ENCODE assay signal across 9 cellular contexts in the genomic region with DNA sequence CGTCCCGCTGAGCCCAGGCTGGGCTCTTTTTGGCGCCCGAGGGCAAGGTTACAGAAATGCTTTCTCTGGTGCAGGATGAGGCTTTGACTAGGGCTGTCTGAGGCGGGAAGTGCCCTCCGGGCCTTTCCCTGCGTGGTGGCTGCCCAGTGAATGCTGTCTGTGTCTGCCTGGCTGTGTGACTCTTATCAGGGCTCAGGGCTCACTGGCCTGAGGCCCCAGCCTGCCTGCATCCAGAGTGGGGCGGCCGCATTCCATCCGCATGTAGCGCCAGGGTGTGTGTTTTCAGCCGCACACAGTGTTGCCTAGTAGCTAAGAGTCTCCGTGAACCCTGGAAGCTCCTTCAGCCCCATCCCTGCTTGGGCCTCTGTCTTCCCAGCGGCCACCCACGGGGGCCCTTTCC. TPM values are rescaled to one million over a fixed set of nuclear protein-coding genes. Genes with fewer than 3 reads are reported as not detected.
DNase-seq lines count a peak whose midpoint lies in the region; ATAC-seq and TF ChIP-seq lines count a peak whose summit lies in the region.
"Had no signal": no experiment of that assay in that cellular context is flagged by ENCODE, and none has a peak within 500 bp of the region (broad histone marks: within the 10 kb centered on the region; RNA-seq: fewer than 3 reads in every experiment).

No MANE protein-coding gene starts in this region.

- CTCF ChIA-PET in activated CD4-positive, alpha-beta T cell treated with anti-CD3 and anti-CD28 coated beads for 36 hours (lab: Charles Lee): interaction anchor here (0.6 to 1.1 kb wide), 2 partner anchors 256 to 1484 kb away, joined by 3 to 4 read pairs; partner anchors contain the start of gene MORN1

- intact Hi-C loops in activated CD4-positive, alpha-beta T cell treated with anti-CD3 and anti-CD28 coated beads for 36 hours (cut with DNase I, micrococcal nuclease): no loop called here

- H2AFZ ChIP-seq in smooth muscle cell (ENCODE audit: low read depth): no peak overlapping the region

- peak overlapping the region; percentile 100 for H3K27ac ChIP-seq in smooth muscle cell (ENCODE audit: low read depth)

- H3K9me3 Mint-ChIP-seq in brain: peaks cover 0 to 2% (median 0%) of the 10 kb centered on the region in 5 experiments
- no peaks in the 10 kb centered on the region for H3K9me3 Mint-ChIP-seq in activated CD4-positive, alpha-beta T cell treated with anti-CD3 and anti-CD28 coated beads for 36 hours (ENCODE audit: low read depth)

- no peaks in the 10 kb centered on the region for H3K79me2 ChIP-seq in smooth muscle cell (ENCODE audit: low read depth)

- no peak for ATAC-seq in GM18498 (IDR thresholded peaks at IDR 0.05; ENCODE audit: unreplicated experiment)
- ATAC-seq in activated CD4-positive, alpha-beta T cell treated with anti-CD3 and anti-CD28 coated beads for 36 hours: no peak

- H3K27me3 ChIP-seq in smooth muscle cell (ENCODE audit: low read depth): no peaks in the 10 kb centered on the region

- peak overlapping the region; percentile 79 for H3K4me2 ChIP-seq in smooth muscle cell

- H3K27ac Mint-ChIP-seq in brain: peak overlapping the region; percentile 75 to 95 (median 93)
- H3K27ac Mint-ChIP-seq in activated CD4-positive, alpha-beta T cell treated with anti-CD3 and anti-CD28 coated beads for 36 hours: no peak overlapping the region

- TF ChIP-seq CTCF in brain (conservative IDR thresholded peaks at IDR 0.05): no peak
- no peak for TF ChIP-seq CTCF in smooth muscle cell (IDR thresholded peaks at IDR 0.05; ENCODE audit: borderline replicate concordance, insufficient read depth, poor library complexity, severe bottlenecking)

- 4% methylated on average over 15 of the region's 15 CpGs for WGBS in smooth muscle cell (ENCODE audit: low lambda C conversion rate)

- H3F3A ChIP-seq in smooth muscle cell (ENCODE audit: low read depth): peaks cover 19% of the 10 kb centered on the region

- H4K20me1 ChIP-seq in smooth muscle cell (ENCODE audit: low read depth): no peaks in the 10 kb centered on the region

- peak overlapping the region; percentile 32 to 59 (median 46) for H3K4me3 Mint-ChIP-seq in brain
- no peak overlapping the region for H3K4me3 Mint-ChIP-seq in activated CD4-positive, alpha-beta T cell treated with anti-CD3 and anti-CD28 coated beads for 36 hours

- POLR2A ChIA-PET in activated CD4-positive, alpha-beta T cell treated with anti-CD3 and anti-CD28 coated beads for 36 hours (lab: Charles Lee): no interaction called here

- no peaks in the 10 kb centered on the region for H3K36me3 Mint-ChIP-seq in brain
- H3K36me3 Mint-ChIP-seq in activated CD4-positive, alpha-beta T cell treated with anti-CD3 and anti-CD28 coated beads for 36 hours (ENCODE audit: low read depth): no peaks in the 10 kb centered on the region

- peak overlapping the region; percentile 94 for H3K9ac ChIP-seq in smooth muscle cell (ENCODE audit: low read depth)

- DNase-seq in GM04504 (ENCODE audit: low read depth): peak; percentile 39
- peak; percentile 84 for DNase-seq in iris pigment epithelial cell (ENCODE audit: low read depth)
- DNase-seq in smooth muscle cell (lab: John Stamatoyannopoulos, UW; ENCODE audit: unreplicated experiment): peak; percentile 79
- no peak for DNase-seq in NCI-H1105 (lab: John Stamatoyannopoulos, UW)
- DNase-seq in GDM1 (lab: John Stamatoyannopoulos, UW): no peak
- DNase-seq in activated CD4-positive, alpha-beta T cell treated with anti-CD3 and anti-CD28 coated beads for 36 hours: no peak
- DNase-seq: hippocampal formation had no signal

- peaks cover 91% of the 10 kb centered on the region for H3K4me1 Mint-ChIP-seq in brain
- H3K4me1 Mint-ChIP-seq in activated CD4-positive, alpha-beta T cell treated with anti-CD3 and anti-CD28 coated beads for 36 hours: peaks cover 22% of the 10 kb centered on the region

- peak overlapping the region; percentile 22 for H3K4me3 ChIP-seq in smooth muscle cell

- peaks cover 15% of the 10 kb centered on the region for H3K4me1 ChIP-seq in smooth muscle cell (ENCODE audit: low read depth)

- H3K36me3 ChIP-seq in smooth muscle cell (ENCODE audit: low read depth): no peaks in the 10 kb centered on the region

- H3K27me3 Mint-ChIP-seq in brain: no peaks in the 10 kb centered on the region
- H3K27me3 Mint-ChIP-seq in activated CD4-positive, alpha-beta T cell treated with anti-CD3 and anti-CD28 coated beads for 36 hours: no peaks in the 10 kb centered on the region

- no peaks in the 10 kb centered on the region for H3K9me3 ChIP-seq in smooth muscle cell (replicated peaks; ENCODE audit: low read depth)

RNA-seq across cellular contexts. Expression of gene FAAP20, which starts 59.1 kb away (rescaled TPM):
- polyA plus RNA-seq in brain (ENCODE audit: insufficient read depth, low read depth, low replicate concordance) (112 TPM), smooth muscle cell (152 and 162 TPM in 2 replicates)
- total RNA-seq in smooth muscle cell: 33.1 and 39.8 TPM in 2 replicates
- total RNA-seq in activated CD4-positive, alpha-beta T cell treated with anti-CD3 and anti-CD28 coated beads for 36 hours: 10 to 100 TPM; 69.7 to 84.4 TPM

Comparison
In these comparisons a context has a peak if more than half of its experiments do, and no peak if none do; other contexts are left out.
1. DNase-seq: peak in GM04504 (single experiment), iris pigment epithelial cell (single experiment) and smooth muscle cell (single experiment); none in NCI-H1105 (single experiment), GDM1 (single experiment) and activated CD4-positive, alpha-beta T cell treated with anti-CD3 and anti-CD28 coated beads for 36 hours (single experiment).